Comparison of ENCODE assay signal across 17 cellular contexts in genomic region chr5:73459366-73459765, GRCh38. TPM values are rescaled to one million over a fixed set of nuclear protein-coding genes. Genes with fewer than 3 reads are reported as not detected.
"Had no signal": no experiment of that assay in that cellular context is flagged by ENCODE, and none has a peak within 500 bp of the region (broad histone marks: within the 10 kb centered on the region; RNA-seq: fewer than 3 reads in every experiment).

No MANE protein-coding gene starts in this region.

- H3K9me3 ChIP-seq: neutrophil had no signal

- H3K36me3 ChIP-seq: neutrophil had no signal

- ATAC-seq: activated CD8-positive, alpha-beta T cell treated with anti-CD3 and anti-CD28 coated beads for 36 hours; activated T-cell treated with anti-CD3 and anti-CD28 coated beads, Interleukin-2, amount 50 U/mL, for 72 hours; left colon; naive thymus-derived CD8-positive, alpha-beta T cell; sciatic nerve had no signal

- DNase-seq: activated CD4-positive, alpha-beta T cell treated with anti-CD3 and anti-CD28 coated beads for 4 hours; activated CD8-positive, alpha-beta memory T cell treated with anti-CD3 and anti-CD28 coated beads, Interleukin-2, amount 50 U/mL, for 4 hours; activated CD8-positive, alpha-beta T cell treated with anti-CD3 and anti-CD28 coated beads for 36 hours; activated naive CD8-positive, alpha-beta T cell treated with anti-CD3 and anti-CD28 coated beads, Interleukin-2, amount 10 ng/mL, durations not matched to agents 7 days and 5 days; activated T-cell treated with anti-CD3 and anti-CD28 coated beads, Interleukin-2, amount 50 U/mL, for 72 hours; anterior cingulate cortex; effector memory CD4-positive, alpha-beta T cell; glutamatergic neuron; left colon; naive thymus-derived CD8-positive, alpha-beta T cell; stimulated activated CD4-positive, alpha-beta T cell treated with anti-CD3 and anti-CD28 coated beads, Interleukin-12 subunit alpha, Interleukin-12 subunit beta, amount 100 ng/mL, for 4 hours; stimulated activated naive CD4-positive, alpha-beta T cell; T-helper 1 cell; trophoblast cell had no signal

- H3K27ac ChIP-seq: neutrophil had no signal

RNA-seq across cellular contexts. Expression of gene FOXD1, which starts 10.8 kb away (rescaled TPM):
- total RNA-seq: lung microvascular endothelial cell; naive thymus-derived CD8-positive, alpha-beta T cell had no signal
- polyA plus RNA-seq: naive thymus-derived CD8-positive, alpha-beta T cell had no signal
